ENCODE assay signal across 2 cellular contexts in the genomic region with DNA sequence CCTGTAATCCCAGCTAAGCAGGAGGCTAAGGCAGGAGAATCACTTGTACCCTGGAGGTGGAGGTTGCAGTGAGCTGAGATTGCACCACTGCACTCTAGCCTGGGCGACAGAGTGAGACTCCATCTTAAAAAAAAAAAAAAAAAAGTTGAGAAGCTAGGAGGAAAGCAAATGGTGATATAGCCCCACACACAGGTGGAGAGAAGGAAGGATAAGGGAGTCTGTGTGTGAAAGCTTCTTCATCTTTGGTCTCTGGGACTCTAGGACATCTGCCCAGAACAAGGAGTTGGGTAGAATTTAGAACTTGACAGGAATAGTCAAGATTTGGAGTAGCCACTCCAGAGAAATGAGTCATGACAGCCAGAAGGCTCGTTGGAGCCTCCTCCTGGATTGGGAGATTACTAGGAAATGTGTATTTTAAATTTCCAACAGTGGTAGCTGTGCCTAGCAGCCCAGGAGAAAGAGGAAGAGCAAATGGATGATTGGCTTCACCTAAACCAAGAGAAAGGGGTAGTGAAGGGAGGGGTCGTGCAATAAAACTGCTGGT.
TF ChIP-seq lines count a peak whose summit lies in the region.

No MANE protein-coding gene starts in this region.

TF ChIP-seq in HEK293, 187 proteins besides CTCF, POLR2A, EP300 and RAD21:
- no peak for TF ChIP-seq ZEB2 (tag by site-specific recombination; IDR thresholded peaks at IDR 0.05)
- TF ChIP-seq ZNF830 (tag by site-specific recombination; IDR thresholded peaks at IDR 0.05; ENCODE audit: low read depth) = no peak
- no peak for TF ChIP-seq ZXDB (tag by site-specific recombination; IDR thresholded peaks at IDR 0.05)
- no peak for TF ChIP-seq ZNF341 (tag by site-specific recombination; IDR thresholded peaks at IDR 0.05; ENCODE audit: low read depth)
- no peak for TF ChIP-seq SP3 (tag by site-specific recombination; IDR thresholded peaks at IDR 0.05)
- no peak for TF ChIP-seq ZNF311 (tag by site-specific recombination; IDR thresholded peaks at IDR 0.05; ENCODE audit: borderline replicate concordance)
- TF ChIP-seq SCRT2 (tag by site-specific recombination; IDR thresholded peaks at IDR 0.05) = peak; percentile 65; the same call in 1 of the 2 replicates
- no peak for TF ChIP-seq ZNF202 (tag by site-specific recombination; IDR thresholded peaks at IDR 0.05; ENCODE audit: borderline replicate concordance)
- no peak for TF ChIP-seq YY1 (tag by site-specific recombination; IDR thresholded peaks at IDR 0.05)
- TF ChIP-seq PRDM1 (tag by site-specific recombination; IDR thresholded peaks at IDR 0.05) = 0 out of 2 replicates have a peak, but pooled peaks have one; percentile 30
- TF ChIP-seq ZNF777 (tag by site-specific recombination; IDR thresholded peaks at IDR 0.05; ENCODE audit: borderline replicate concordance) = no peak
- no peak for TF ChIP-seq ZFP3 (tag by site-specific recombination; IDR thresholded peaks at IDR 0.05; ENCODE audit: low read depth)

TF ChIP-seq in K562, 482 proteins besides CTCF, POLR2A, EP300 and RAD21:
- TF ChIP-seq FOSL1 (tag; conservative IDR thresholded peaks at IDR 0.05) (0 out of 2 replicates have a peak, but pooled peaks have one; percentile 17), ELF4 (CRISPR knock-in tag; IDR thresholded peaks at IDR 0.05) (no peak), PHF21A (IDR thresholded peaks at IDR 0.05; ENCODE audit: borderline replicate concordance, low read depth) (no peak), ZNF384 (IDR thresholded peaks at IDR 0.05; ENCODE audit: low read depth, low read length) (peak; percentile 87), ARHGAP35 (IDR thresholded peaks at IDR 0.05; ENCODE audit: partially characterized antibody) (no peak)
- TF ChIP-seq, protein P1, sequence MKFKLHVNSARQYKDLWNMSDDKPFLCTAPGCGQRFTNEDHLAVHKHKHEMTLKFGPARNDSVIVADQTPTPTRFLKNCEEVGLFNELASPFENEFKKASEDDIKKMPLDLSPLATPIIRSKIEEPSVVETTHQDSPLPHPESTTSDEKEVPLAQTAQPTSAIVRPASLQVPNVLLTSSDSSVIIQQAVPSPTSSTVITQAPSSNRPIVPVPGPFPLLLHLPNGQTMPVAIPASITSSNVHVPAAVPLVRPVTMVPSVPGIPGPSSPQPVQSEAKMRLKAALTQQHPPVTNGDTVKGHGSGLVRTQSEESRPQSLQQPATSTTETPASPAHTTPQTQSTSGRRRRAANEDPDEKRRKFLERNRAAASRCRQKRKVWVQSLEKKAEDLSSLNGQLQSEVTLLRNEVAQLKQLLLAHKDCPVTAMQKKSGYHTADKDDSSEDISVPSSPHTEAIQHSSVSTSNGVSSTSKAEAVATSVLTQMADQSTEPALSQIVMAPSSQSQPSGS (CRISPR knock-in tag; IDR thresholded peaks at IDR 0.05) = no peak
- TF ChIP-seq, protein P2, sequence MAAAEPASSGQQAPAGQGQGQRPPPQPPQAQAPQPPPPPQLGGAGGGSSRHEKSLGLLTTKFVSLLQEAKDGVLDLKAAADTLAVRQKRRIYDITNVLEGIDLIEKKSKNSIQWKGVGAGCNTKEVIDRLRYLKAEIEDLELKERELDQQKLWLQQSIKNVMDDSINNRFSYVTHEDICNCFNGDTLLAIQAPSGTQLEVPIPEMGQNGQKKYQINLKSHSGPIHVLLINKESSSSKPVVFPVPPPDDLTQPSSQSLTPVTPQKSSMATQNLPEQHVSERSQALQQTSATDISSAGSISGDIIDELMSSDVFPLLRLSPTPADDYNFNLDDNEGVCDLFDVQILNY (CRISPR knock-in tag; IDR thresholded peaks at IDR 0.05) = no peak
